ENCODE assay signal across 8 cellular contexts in genomic region chr6:128600397-128600951, GRCh38.
A peak's percentile ranks its signal among the peaks of the same experiment; 100 is the strongest.
DNase-seq lines count a peak whose midpoint lies in the region; ATAC-seq lines count a peak whose summit lies in the region.

No MANE protein-coding gene starts in this region.

- no peak overlapping the region for H3K18ac ChIP-seq in trophoblast cell (ENCODE audit: low read length)

- no peaks in the 10 kb centered on the region for H3K79me2 ChIP-seq in trophoblast cell (ENCODE audit: control insufficient read depth, insufficient read depth, low read length, poor library complexity)

- H2BK5ac ChIP-seq in trophoblast cell (ENCODE audit: low read depth, low read length, poor library complexity): no peak overlapping the region

- no peak overlapping the region for H3K27ac Mint-ChIP-seq in activated CD8-positive, alpha-beta memory T cell treated with anti-CD3 and anti-CD28 coated beads, Interleukin-2, amount 10 ng/mL, durations not matched to agents 7 days and 5 days
- no peak overlapping the region for H3K27ac Mint-ChIP-seq in activated CD4-positive, alpha-beta memory T cell treated with anti-CD3 and anti-CD28 coated beads, Interleukin-2, amount 10 ng/mL, durations not matched to agents 7 days and 5 days

- H4K12ac ChIP-seq in trophoblast cell (ENCODE audit: low read depth, low read length): no peak overlapping the region

- H3K4ac ChIP-seq in trophoblast cell (ENCODE audit: low read depth, low read length): no peak overlapping the region

- no peak overlapping the region for H4K91ac ChIP-seq in trophoblast cell (ENCODE audit: low read depth, low read length)

- ATAC-seq in activated CD8-positive, alpha-beta memory T cell treated with anti-CD3 and anti-CD28 coated beads, Interleukin-2, amount 10 ng/mL, durations not matched to agents 7 days and 5 days: peak; percentile 36
- peak; percentile 60 for ATAC-seq in HG03139 (IDR thresholded peaks at IDR 0.05; ENCODE audit: unreplicated experiment)

- H4K8ac ChIP-seq in trophoblast cell (ENCODE audit: low read depth, low read length): no peak overlapping the region

- no peaks in the 10 kb centered on the region for H3K9me3 Mint-ChIP-seq in activated CD8-positive, alpha-beta memory T cell treated with anti-CD3 and anti-CD28 coated beads, Interleukin-2, amount 10 ng/mL, durations not matched to agents 7 days and 5 days (ENCODE audit: low read depth)
- H3K9me3 Mint-ChIP-seq in activated CD4-positive, alpha-beta memory T cell treated with anti-CD3 and anti-CD28 coated beads, Interleukin-2, amount 10 ng/mL, durations not matched to agents 7 days and 5 days: no peaks in the 10 kb centered on the region

- no peak overlapping the region for H3K9ac ChIP-seq in trophoblast cell (ENCODE audit: low read length)

- H3K9me3 ChIP-seq in trophoblast cell (ENCODE audit: insufficient read depth, low read depth, low read length): no peaks in the 10 kb centered on the region

- no peaks in the 10 kb centered on the region for H3K79me1 ChIP-seq in trophoblast cell (ENCODE audit: low read length)

- H3K4me1 Mint-ChIP-seq in activated CD8-positive, alpha-beta memory T cell treated with anti-CD3 and anti-CD28 coated beads, Interleukin-2, amount 10 ng/mL, durations not matched to agents 7 days and 5 days: peaks cover 23% of the 10 kb centered on the region
- H3K4me1 Mint-ChIP-seq in activated CD4-positive, alpha-beta memory T cell treated with anti-CD3 and anti-CD28 coated beads, Interleukin-2, amount 10 ng/mL, durations not matched to agents 7 days and 5 days: peaks cover 19% of the 10 kb centered on the region

- H3K4me1 ChIP-seq in trophoblast cell (ENCODE audit: control insufficient read depth in 1 of 2, insufficient read depth in 2 of 2, low read length in 2 of 2): peaks cover 0 to 1% of the 10 kb centered on the region in 2 experiments

- no peak overlapping the region for H3K4me3 Mint-ChIP-seq in activated CD8-positive, alpha-beta memory T cell treated with anti-CD3 and anti-CD28 coated beads, Interleukin-2, amount 10 ng/mL, durations not matched to agents 7 days and 5 days
- no peak overlapping the region for H3K4me3 Mint-ChIP-seq in activated CD4-positive, alpha-beta memory T cell treated with anti-CD3 and anti-CD28 coated beads, Interleukin-2, amount 10 ng/mL, durations not matched to agents 7 days and 5 days

- POLR2A ChIA-PET in activated CD4-positive, alpha-beta memory T cell treated with anti-CD3 and anti-CD28 coated beads, Interleukin-2, amount 10 ng/mL, durations not matched to agents 7 days and 5 days (lab: Charles Lee): no interaction called here

- no peak overlapping the region for H3K27ac ChIP-seq in trophoblast cell (ENCODE audit: low read depth, low read length)

- H3K36me3 ChIP-seq in trophoblast cell (ENCODE audit: control insufficient read depth in 1 of 2, insufficient read depth in 2 of 2, low read length in 2 of 2): no peaks in the 10 kb centered on the region

- no peak overlapping the region for H2AK5ac ChIP-seq in trophoblast cell (ENCODE audit: low read length)

- H3K27me3 ChIP-seq in trophoblast cell (ENCODE audit: insufficient read depth, low read length): no peaks in the 10 kb centered on the region

- DNase-seq in activated CD8-positive, alpha-beta memory T cell treated with anti-CD3 and anti-CD28 coated beads, Interleukin-2, amount 10 ng/mL, durations not matched to agents 7 days and 5 days: no peak
- no peak for DNase-seq in activated CD8-positive, alpha-beta memory T cell treated with anti-CD3 and anti-CD28 coated beads for 24 hours
- peak; percentile 40 for DNase-seq in RPMI8226
- peak; percentile 63 for DNase-seq in kidney glomerular epithelial cell (lab: John Stamatoyannopoulos, UW)
- no peak for DNase-seq in superior temporal gyrus (ENCODE audit: extremely low spot score)
- no peak for DNase-seq in trophoblast cell
- DNase-seq in activated CD4-positive, alpha-beta memory T cell treated with anti-CD3 and anti-CD28 coated beads, Interleukin-2, amount 10 ng/mL, durations not matched to agents 7 days and 5 days: no peak

- no peak overlapping the region for H3K4me2 ChIP-seq in trophoblast cell (ENCODE audit: low read length)

- no peak overlapping the region for H2BK12ac ChIP-seq in trophoblast cell (ENCODE audit: low read length)

- CTCF ChIA-PET in activated CD8-positive, alpha-beta memory T cell treated with anti-CD3 and anti-CD28 coated beads, Interleukin-2, amount 10 ng/mL, durations not matched to agents 7 days and 5 days (lab: Charles Lee): no interaction called here
- CTCF ChIA-PET in activated CD4-positive, alpha-beta memory T cell treated with anti-CD3 and anti-CD28 coated beads, Interleukin-2, amount 10 ng/mL, durations not matched to agents 7 days and 5 days (lab: Charles Lee): no interaction called here

- H3K14ac ChIP-seq in trophoblast cell (ENCODE audit: low read length): no peak overlapping the region

- WGBS in trophoblast cell (ENCODE audit: extremely low coverage, insufficient coverage, insufficient read length): no CpG with 5 or more reads among the region's 4 CpGs

- no peak overlapping the region for H3K23ac ChIP-seq in trophoblast cell (ENCODE audit: low read length)

- H3K4me3 ChIP-seq in trophoblast cell (ENCODE audit: low read depth, low read length): no peak overlapping the region

- peaks cover 21% of the 10 kb centered on the region for H3K27me3 Mint-ChIP-seq in activated CD8-positive, alpha-beta memory T cell treated with anti-CD3 and anti-CD28 coated beads, Interleukin-2, amount 10 ng/mL, durations not matched to agents 7 days and 5 days
- peaks cover 3% of the 10 kb centered on the region for H3K27me3 Mint-ChIP-seq in activated CD4-positive, alpha-beta memory T cell treated with anti-CD3 and anti-CD28 coated beads, Interleukin-2, amount 10 ng/mL, durations not matched to agents 7 days and 5 days

- no peak overlapping the region for H2BK120ac ChIP-seq in trophoblast cell (ENCODE audit: insufficient read depth, low read length, poor library complexity)

- H3K36me3 Mint-ChIP-seq in activated CD8-positive, alpha-beta memory T cell treated with anti-CD3 and anti-CD28 coated beads, Interleukin-2, amount 10 ng/mL, durations not matched to agents 7 days and 5 days: no peaks in the 10 kb centered on the region
- no peaks in the 10 kb centered on the region for H3K36me3 Mint-ChIP-seq in activated CD4-positive, alpha-beta memory T cell treated with anti-CD3 and anti-CD28 coated beads, Interleukin-2, amount 10 ng/mL, durations not matched to agents 7 days and 5 days (ENCODE audit: low read depth)

- H2AFZ ChIP-seq in trophoblast cell (ENCODE audit: insufficient read depth, low read length, poor library complexity): no peak overlapping the region

Comparison
In these comparisons a context has a peak if more than half of its experiments do, and no peak if none do; other contexts are left out.
1. DNase-seq: peak in RPMI8226 (single experiment) and kidney glomerular epithelial cell (single experiment); none in activated CD8-positive, alpha-beta memory T cell treated with anti-CD3 and anti-CD28 coated beads, Interleukin-2, amount 10 ng/mL, durations not matched to agents 7 days and 5 days (single experiment), activated CD8-positive, alpha-beta memory T cell treated with anti-CD3 and anti-CD28 coated beads for 24 hours (single experiment), superior temporal gyrus (single experiment), trophoblast cell (0 of 2) and activated CD4-positive, alpha-beta memory T cell treated with anti-CD3 and anti-CD28 coated beads, Interleukin-2, amount 10 ng/mL, durations not matched to agents 7 days and 5 days (single experiment).